ENCODE assay signal across 8 cellular contexts in genomic region chr19:11435833-11436313, GRCh38. TPM values are rescaled to one million over a fixed set of nuclear protein-coding genes. Genes with fewer than 3 reads are reported as not detected.
A peak's percentile ranks its signal among the peaks of the same experiment; 100 is the strongest.
DNase-seq lines count a peak whose midpoint lies in the region; ATAC-seq lines count a peak whose summit lies in the region.

No MANE protein-coding gene starts in this region.

- H3K27ac ChIP-seq in iPS DF 6.9 (ENCODE audit: low read length), result no peak overlapping the region

- H3K4me3 Mint-ChIP-seq in activated T-helper 1 cell treated with anti-CD3 and anti-CD28 coated beads, Interleukin-12 subunit alpha, Interleukin-12 subunit beta, Interleukin-2, Interleukin-4 antibody, amounts not matched to agents 30 ng/mL and 10 ng/mL and 1 ng/mL, durations not matched to agents 14 hours and 24 hours and 36 hours, result peak overlapping the region; percentile 99
- peak overlapping the region; percentile 100 for H3K4me3 Mint-ChIP-seq in stimulated activated effector memory CD8-positive, alpha-beta T cell treated with anti-CD3 and anti-CD28 coated beads, Interleukin-12 subunit alpha, Interleukin-12 subunit beta, amount 100 ng/mL, for 72 hours

- intact Hi-C loops in activated T-helper 1 cell treated with anti-CD3 and anti-CD28 coated beads, Interleukin-12 subunit alpha, Interleukin-12 subunit beta, Interleukin-2, Interleukin-4 antibody, amounts not matched to agents 30 ng/mL and 10 ng/mL and 1 ng/mL, durations not matched to agents 14 hours and 24 hours and 36 hours (cut with micrococcal nuclease), result loop anchor here (1.0 to 10.0 kb wide), 15 partner anchors 14 to 1331 kb away; partner anchors contain the start of genes ANGPTL6, CCDC159, ECSIT and ELOF1

- peaks cover 6% of the 10 kb centered on the region for H3K4me1 ChIP-seq in iPS DF 6.9 (ENCODE audit: control insufficient read depth, insufficient read depth, low read length)

- H3K36me3 Mint-ChIP-seq in activated T-helper 1 cell treated with anti-CD3 and anti-CD28 coated beads, Interleukin-12 subunit alpha, Interleukin-12 subunit beta, Interleukin-2, Interleukin-4 antibody, amounts not matched to agents 30 ng/mL and 10 ng/mL and 1 ng/mL, durations not matched to agents 14 hours and 24 hours and 36 hours (ENCODE audit: low read depth), result peaks cover 19% of the 10 kb centered on the region
- H3K36me3 Mint-ChIP-seq in stimulated activated effector memory CD8-positive, alpha-beta T cell treated with anti-CD3 and anti-CD28 coated beads, Interleukin-12 subunit alpha, Interleukin-12 subunit beta, amount 100 ng/mL, for 72 hours, result peaks cover 70% of the 10 kb centered on the region

- H3K36me3 ChIP-seq in H7 (replicated peaks; ENCODE audit: control insufficient read depth, insufficient read depth, low read length), result peaks cover 20% of the 10 kb centered on the region
- peaks cover 18% of the 10 kb centered on the region for H3K36me3 ChIP-seq in iPS DF 6.9 (ENCODE audit: control insufficient read depth, insufficient read depth, low read length)

- ATAC-seq in stimulated activated effector memory CD8-positive, alpha-beta T cell treated with anti-CD3 and anti-CD28 coated beads, Interleukin-12 subunit alpha, Interleukin-12 subunit beta, amount 100 ng/mL, for 72 hours, result no peak
- ATAC-seq in HG03039 (IDR thresholded peaks at IDR 0.05; ENCODE audit: unreplicated experiment) (no peak), HG03439 (IDR thresholded peaks at IDR 0.05; ENCODE audit: unreplicated experiment) (no peak)

- H3K4me3 ChIP-seq in H7 (ENCODE audit: insufficient read depth, low read depth, low read length) (peak overlapping the region; percentile 96), iPS DF 6.9 (ENCODE audit: low read length) (peak overlapping the region; percentile 82; the same call in 1 of the 2 replicates)

- DNase-seq in AG08396 (ENCODE audit: low spot score) (peak; percentile 40), H7 (peak; percentile 77), iPS DF 6.9 (ENCODE audit: low read depth, low spot score) (no peak), MV-4-11 (lab: John Stamatoyannopoulos, UW) (no peak)
- no peak for DNase-seq in activated T-helper 1 cell treated with anti-CD3 and anti-CD28 coated beads, Interleukin-12 subunit alpha, Interleukin-12 subunit beta, Interleukin-2, Interleukin-4 antibody, amounts not matched to agents 30 ng/mL and 10 ng/mL and 1 ng/mL, durations not matched to agents 14 hours and 24 hours and 36 hours (ENCODE audit: low spot score)
- DNase-seq in stimulated activated effector memory CD8-positive, alpha-beta T cell treated with anti-CD3 and anti-CD28 coated beads, Interleukin-12 subunit alpha, Interleukin-12 subunit beta, amount 100 ng/mL, for 72 hours (ENCODE audit: low spot score in 2 of 2), result peak in 1 of 2 donors; percentile 67

- H3K27ac Mint-ChIP-seq in activated T-helper 1 cell treated with anti-CD3 and anti-CD28 coated beads, Interleukin-12 subunit alpha, Interleukin-12 subunit beta, Interleukin-2, Interleukin-4 antibody, amounts not matched to agents 30 ng/mL and 10 ng/mL and 1 ng/mL, durations not matched to agents 14 hours and 24 hours and 36 hours, result peak overlapping the region; percentile 96
- H3K27ac Mint-ChIP-seq in stimulated activated effector memory CD8-positive, alpha-beta T cell treated with anti-CD3 and anti-CD28 coated beads, Interleukin-12 subunit alpha, Interleukin-12 subunit beta, amount 100 ng/mL, for 72 hours, result peak overlapping the region; percentile 99

- no peaks in the 10 kb centered on the region for H3K9me3 Mint-ChIP-seq in activated T-helper 1 cell treated with anti-CD3 and anti-CD28 coated beads, Interleukin-12 subunit alpha, Interleukin-12 subunit beta, Interleukin-2, Interleukin-4 antibody, amounts not matched to agents 30 ng/mL and 10 ng/mL and 1 ng/mL, durations not matched to agents 14 hours and 24 hours and 36 hours
- H3K9me3 Mint-ChIP-seq in stimulated activated effector memory CD8-positive, alpha-beta T cell treated with anti-CD3 and anti-CD28 coated beads, Interleukin-12 subunit alpha, Interleukin-12 subunit beta, amount 100 ng/mL, for 72 hours, result no peaks in the 10 kb centered on the region

- H3K9me3 ChIP-seq in iPS DF 6.9 (ENCODE audit: control insufficient read depth, insufficient read depth, low read length), result no peaks in the 10 kb centered on the region

- H3K27me3 ChIP-seq in H7 (ENCODE audit: control insufficient read depth, insufficient read depth, low read length) (no peaks in the 10 kb centered on the region), iPS DF 6.9 (ENCODE audit: control insufficient read depth, insufficient read depth, low read length) (no peaks in the 10 kb centered on the region)

- WGBS in iPS DF 6.9 (ENCODE audit: insufficient coverage, insufficient read length), result no CpG with 5 or more reads among the region's 21 CpGs

- peaks cover 19% of the 10 kb centered on the region for H3K4me1 Mint-ChIP-seq in activated T-helper 1 cell treated with anti-CD3 and anti-CD28 coated beads, Interleukin-12 subunit alpha, Interleukin-12 subunit beta, Interleukin-2, Interleukin-4 antibody, amounts not matched to agents 30 ng/mL and 10 ng/mL and 1 ng/mL, durations not matched to agents 14 hours and 24 hours and 36 hours (ENCODE audit: low read depth)
- H3K4me1 Mint-ChIP-seq in stimulated activated effector memory CD8-positive, alpha-beta T cell treated with anti-CD3 and anti-CD28 coated beads, Interleukin-12 subunit alpha, Interleukin-12 subunit beta, amount 100 ng/mL, for 72 hours, result peaks cover 26% of the 10 kb centered on the region

- H3K27me3 Mint-ChIP-seq in activated T-helper 1 cell treated with anti-CD3 and anti-CD28 coated beads, Interleukin-12 subunit alpha, Interleukin-12 subunit beta, Interleukin-2, Interleukin-4 antibody, amounts not matched to agents 30 ng/mL and 10 ng/mL and 1 ng/mL, durations not matched to agents 14 hours and 24 hours and 36 hours (ENCODE audit: insufficient read depth), result peaks cover 3% of the 10 kb centered on the region

RNA-seq across cellular contexts. Expression of gene PRKCSH, which starts 0.4 kb away (rescaled TPM):
- 97.7 and 108 TPM in 2 replicates for total RNA-seq in H7 (2014; rRNA removed; shearing (Covaris generic))
- total RNA-seq in activated T-helper 1 cell treated with anti-CD3 and anti-CD28 coated beads, Interleukin-12 subunit alpha, Interleukin-12 subunit beta, Interleukin-2, Interleukin-4 antibody, amounts not matched to agents 30 ng/mL and 10 ng/mL and 1 ng/mL, durations not matched to agents 14 hours and 24 hours and 36 hours, result 322 and 334 TPM in 2 replicates

RNA-seq across cellular contexts. Expression of gene ODAD3, which starts 1.0 kb away (rescaled TPM):
- 0.66 and 1.4 TPM in 2 replicates for total RNA-seq in H7 (2014; rRNA removed; shearing (Covaris generic))
- total RNA-seq in activated T-helper 1 cell treated with anti-CD3 and anti-CD28 coated beads, Interleukin-12 subunit alpha, Interleukin-12 subunit beta, Interleukin-2, Interleukin-4 antibody, amounts not matched to agents 30 ng/mL and 10 ng/mL and 1 ng/mL, durations not matched to agents 14 hours and 24 hours and 36 hours, result not detected in 2 replicates

RNA-seq across cellular contexts. Expression of gene RGL3, which starts 16.8 kb away (rescaled TPM):
- total RNA-seq in H7 (2014; rRNA removed; shearing (Covaris generic)), result 1.6 and 7.8 TPM in 2 replicates
- not detected in 2 replicates for total RNA-seq in activated T-helper 1 cell treated with anti-CD3 and anti-CD28 coated beads, Interleukin-12 subunit alpha, Interleukin-12 subunit beta, Interleukin-2, Interleukin-4 antibody, amounts not matched to agents 30 ng/mL and 10 ng/mL and 1 ng/mL, durations not matched to agents 14 hours and 24 hours and 36 hours

RNA-seq across cellular contexts. Expression of gene ELAVL3, which starts 45.0 kb away (rescaled TPM):
- total RNA-seq in H7 (2014; rRNA removed; shearing (Covaris generic)), result 0.17 and 0.52 TPM in 2 replicates
- total RNA-seq in activated T-helper 1 cell treated with anti-CD3 and anti-CD28 coated beads, Interleukin-12 subunit alpha, Interleukin-12 subunit beta, Interleukin-2, Interleukin-4 antibody, amounts not matched to agents 30 ng/mL and 10 ng/mL and 1 ng/mL, durations not matched to agents 14 hours and 24 hours and 36 hours, result 0.34 TPM in 1 of 2 replicates, not detected in the other

RNA-seq across cellular contexts. Expression of gene EPOR, which starts 51.8 kb away (rescaled TPM):
- 14.9 and 15.8 TPM in 2 replicates for total RNA-seq in H7 (2014; rRNA removed; shearing (Covaris generic))
- total RNA-seq in activated T-helper 1 cell treated with anti-CD3 and anti-CD28 coated beads, Interleukin-12 subunit alpha, Interleukin-12 subunit beta, Interleukin-2, Interleukin-4 antibody, amounts not matched to agents 30 ng/mL and 10 ng/mL and 1 ng/mL, durations not matched to agents 14 hours and 24 hours and 36 hours, result 7.3 and 7.9 TPM in 2 replicates

Comparison
In these comparisons a context has a peak if more than half of its experiments do, and no peak if none do; other contexts are left out.
1. DNase-seq: peak in AG08396 (single experiment) and H7 (single experiment); none in activated T-helper 1 cell treated with anti-CD3 and anti-CD28 coated beads, Interleukin-12 subunit alpha, Interleukin-12 subunit beta, Interleukin-2, Interleukin-4 antibody, amounts not matched to agents 30 ng/mL and 10 ng/mL and 1 ng/mL, durations not matched to agents 14 hours and 24 hours and 36 hours (single experiment), iPS DF 6.9 (single experiment) and MV-4-11 (single experiment).